Comparison of ENCODE assay signal across 27 cellular contexts in genomic region chr2:72965770-72966430, GRCh38. TPM values are rescaled to one million over a fixed set of nuclear protein-coding genes. Genes with fewer than 3 reads are reported as not detected.
DNase-seq lines count a peak whose midpoint lies in the region; ATAC-seq and TF ChIP-seq lines count a peak whose summit lies in the region.
"Had no signal": no experiment of that assay in that cellular context is flagged by ENCODE, and none has a peak within 500 bp of the region (broad histone marks: within the 10 kb centered on the region; RNA-seq: fewer than 3 reads in every experiment).

No MANE protein-coding gene starts in this region.

- no peaks in the 10 kb centered on the region for H3K4me1 ChIP-seq in heart right ventricle
- H3K4me1 ChIP-seq: HAP-1 had no signal

- no peaks in the 10 kb centered on the region for H3K9me3 Mint-ChIP-seq in activated naive CD4-positive, alpha-beta T cell treated with anti-CD3 and anti-CD28 coated beads, Interleukin-2, amount 50 U/mL, for 72 hours
- no peaks in the 10 kb centered on the region for H3K9me3 Mint-ChIP-seq in activated CD4-positive, alpha-beta T cell treated with anti-CD3 and anti-CD28 coated beads, Interleukin-2, amount 10 ng/mL, durations not matched to agents 24 days and 14 days

- no peaks in the 10 kb centered on the region for H3K36me3 Mint-ChIP-seq in activated naive CD4-positive, alpha-beta T cell treated with anti-CD3 and anti-CD28 coated beads, Interleukin-2, amount 50 U/mL, for 72 hours
- H3K36me3 Mint-ChIP-seq in activated CD4-positive, alpha-beta T cell treated with anti-CD3 and anti-CD28 coated beads, Interleukin-2, amount 10 ng/mL, durations not matched to agents 24 days and 14 days (ENCODE audit: low read depth) = no peaks in the 10 kb centered on the region

- H3K27me3 ChIP-seq in heart right ventricle (no peaks in the 10 kb centered on the region), kidney epithelial cell (ENCODE audit: control insufficient read depth, insufficient read depth, low read length) (no peaks in the 10 kb centered on the region)

- DNase-seq in Right ventricle myocardium inferior (ENCODE audit: missing footprints) (peak; percentile 6), heart right ventricle (no peak), choroid plexus epithelial cell (ENCODE audit: low read depth) (peak; percentile 9), kidney epithelial cell (ENCODE audit: low read depth) (peak; percentile 28), DMS79 treated with DMSO at 0.1 percent for 48 hours (lab: John Stamatoyannopoulos, UW) (no peak), NCI-H2171 (lab: John Stamatoyannopoulos, UW) (no peak)
- no peak for DNase-seq in activated naive CD4-positive, alpha-beta T cell treated with anti-CD3 and anti-CD28 coated beads, Interleukin-2, amount 50 U/mL, for 72 hours (ENCODE audit: low spot score in 2 of 2)
- DNase-seq in activated CD4-positive, alpha-beta T cell treated with anti-CD3 and anti-CD28 coated beads, Interleukin-2, amount 10 ng/mL, durations not matched to agents 24 days and 14 days = no peak
- DNase-seq: DMS79, GM23248, IMR-90, NCI-H1105, NCI-H146, NCI-H2029, NCI-H226, NCI-H510A treated with DMSO at 0.1 percent for 48 hours, NCI-H748 treated with DMSO at 0.1 percent for 48 hours, PC-9, SIG-M5, SK-N-SH had no signal

- H3K27me3 Mint-ChIP-seq in activated CD4-positive, alpha-beta T cell treated with anti-CD3 and anti-CD28 coated beads, Interleukin-2, amount 10 ng/mL, durations not matched to agents 24 days and 14 days = no peaks in the 10 kb centered on the region

- H3K27ac ChIP-seq in heart right ventricle = no peak overlapping the region
- H3K27ac ChIP-seq: 22Rv1, GM23248, KMS-11, PC-9, RWPE1 had no signal

- no peaks in the 10 kb centered on the region for H3K4me1 Mint-ChIP-seq in activated CD4-positive, alpha-beta T cell treated with anti-CD3 and anti-CD28 coated beads, Interleukin-2, amount 10 ng/mL, durations not matched to agents 24 days and 14 days

- H3K4me3 ChIP-seq in heart right ventricle (no peak overlapping the region), choroid plexus epithelial cell (ENCODE audit: low read depth, low read length) (no peak overlapping the region), kidney epithelial cell (ENCODE audit: low read depth, low read length) (no peak overlapping the region)
- H3K4me3 ChIP-seq: GM12878, GM23248, HAP-1, PC-9 had no signal

- TF ChIP-seq CTCF in heart right ventricle (IDR thresholded peaks at IDR 0.05) (no peak), choroid plexus epithelial cell (conservative IDR thresholded peaks at IDR 0.05; ENCODE audit: low read depth, low read length) (no peak), kidney epithelial cell (IDR thresholded peaks at IDR 0.05; ENCODE audit: insufficient read depth, low read length, poor library complexity, severe bottlenecking) (no peak)

- ATAC-seq in Right ventricle myocardium inferior (no peak), heart right ventricle (no peak)
- ATAC-seq in activated naive CD4-positive, alpha-beta T cell treated with anti-CD3 and anti-CD28 coated beads, Interleukin-2, amount 50 U/mL, for 72 hours = no peak
- ATAC-seq: GM12878 had no signal

- H3K9me3 ChIP-seq in heart right ventricle = no peaks in the 10 kb centered on the region
- H3K9me3 ChIP-seq: HAP-1, SK-N-SH had no signal

- H3K4me3 Mint-ChIP-seq in activated CD4-positive, alpha-beta T cell treated with anti-CD3 and anti-CD28 coated beads, Interleukin-2, amount 10 ng/mL, durations not matched to agents 24 days and 14 days = no peak overlapping the region
- H3K4me3 Mint-ChIP-seq: CD14-positive monocyte had no signal

- H3K36me3 ChIP-seq in heart right ventricle = peaks cover 0 to 31% (median 0%) of the 10 kb centered on the region in 9 donors
- H3K36me3 ChIP-seq in kidney epithelial cell (ENCODE audit: control insufficient read depth, insufficient read depth, low read length) = no peaks in the 10 kb centered on the region
- H3K36me3 ChIP-seq: HAP-1 had no signal

- H3K27ac Mint-ChIP-seq in activated naive CD4-positive, alpha-beta T cell treated with anti-CD3 and anti-CD28 coated beads, Interleukin-2, amount 50 U/mL, for 72 hours = no peak overlapping the region
- H3K27ac Mint-ChIP-seq in activated CD4-positive, alpha-beta T cell treated with anti-CD3 and anti-CD28 coated beads, Interleukin-2, amount 10 ng/mL, durations not matched to agents 24 days and 14 days = no peak overlapping the region

- intact Hi-C loops in Right ventricle myocardium inferior (cut with DNase I) (loop anchor here (2.0 kb wide), 1 partner anchor 41 kb away; no protein-coding TSS in a partner anchor), heart right ventricle (cut with DNase I) (no loop called here)
- intact Hi-C loops in activated CD4-positive, alpha-beta T cell treated with anti-CD3 and anti-CD28 coated beads, Interleukin-2, amount 10 ng/mL, durations not matched to agents 24 days and 14 days (cut with micrococcal nuclease) = no loop called here

- 93% methylated on average over 11 of the region's 11 CpGs for WGBS in heart right ventricle, 2 donors

RNA-seq across cellular contexts. Expression of gene EMX1, which starts 48.6 kb away (rescaled TPM):
- total RNA-seq in Right ventricle myocardium inferior (not detected), heart right ventricle (not detected), kidney epithelial cell (1.7 and 2.6 TPM in 2 replicates)
- polyA plus RNA-seq in heart right ventricle = under 1 TPM; 0.01 to 0.07 TPM
- not detected for total RNA-seq in activated naive CD4-positive, alpha-beta T cell treated with anti-CD3 and anti-CD28 coated beads, Interleukin-2, amount 50 U/mL, for 72 hours
- total RNA-seq in activated CD4-positive, alpha-beta T cell treated with anti-CD3 and anti-CD28 coated beads, Interleukin-2, amount 10 ng/mL, durations not matched to agents 24 days and 14 days = 0.09 TPM in 1 of 2 replicates, not detected in the other
- total RNA-seq: GM23248, HT1080, IMR-90, PC-9 had no signal
- polyA plus RNA-seq: CD14-positive monocyte, GM23248, IMR-90, SK-N-SH had no signal

Comparison
In these comparisons a context has a peak if more than half of its experiments do, and no peak if none do; other contexts are left out.
1. DNase-seq: peak in Right ventricle myocardium inferior (single experiment), choroid plexus epithelial cell (single experiment) and kidney epithelial cell (single experiment); none in heart right ventricle (0 of 2), DMS79 treated with DMSO at 0.1 percent for 48 hours (single experiment), NCI-H2171 (single experiment), activated naive CD4-positive, alpha-beta T cell treated with anti-CD3 and anti-CD28 coated beads, Interleukin-2, amount 50 U/mL, for 72 hours (0 of 2) and activated CD4-positive, alpha-beta T cell treated with anti-CD3 and anti-CD28 coated beads, Interleukin-2, amount 10 ng/mL, durations not matched to agents 24 days and 14 days (single experiment).